14 cellular contexts compared by ENCODE assay signal in genomic region chr19:58350871-58351557, GRCh38.
DNase-seq lines count a peak whose midpoint lies in the region; ATAC-seq and TF ChIP-seq lines count a peak whose summit lies in the region.
"Had no signal": no experiment of that assay in that cellular context is flagged by ENCODE, and none has a peak within 500 bp of the region (broad histone marks: within the 10 kb centered on the region; RNA-seq: fewer than 3 reads in every experiment).

No MANE protein-coding gene starts in this region.

- H3K4me2 ChIP-seq in BLaER1 treated with 17β-estradiol and CSF1 and Interleukin-3, amounts not matched to agents 10 nM and 100 nM: peak overlapping the region; percentile 86 to 99 (median 96)
- no peak overlapping the region for H3K4me2 ChIP-seq in DND-41 (ENCODE audit: insufficient read depth, low read length)

- H3K27ac ChIP-seq in BLaER1 treated with 17β-estradiol and CSF1 and Interleukin-3, amounts not matched to agents 10 nM and 100 nM: peak overlapping the region in 8 of 11 experiments; percentile 78 to 98 (median 86); a peak in 11 of 22 replicates
- H3K27ac ChIP-seq in DND-41 (ENCODE audit: low read length) (no peak overlapping the region), coronary artery (no peak overlapping the region)
- H3K27ac ChIP-seq: RWPE1 had no signal

- no peaks in the 10 kb centered on the region for H3K9me3 ChIP-seq in BLaER1 treated with 17β-estradiol and CSF1 and Interleukin-3, amounts not matched to agents 10 nM and 100 nM (replicated peaks in 1 of 11)
- H3K9me3 ChIP-seq in DND-41 (ENCODE audit: insufficient read depth, low read length, severe bottlenecking): no peaks in the 10 kb centered on the region

- peak overlapping the region; percentile 65 to 91 (median 85); a peak in 19 of 22 replicates for H3K9ac ChIP-seq in BLaER1 treated with 17β-estradiol and CSF1 and Interleukin-3, amounts not matched to agents 10 nM and 100 nM
- H3K9ac ChIP-seq in DND-41 (ENCODE audit: low read depth, low read length): no peak overlapping the region

- H3K36me3 ChIP-seq in BLaER1 treated with 17β-estradiol and CSF1 and Interleukin-3, amounts not matched to agents 10 nM and 100 nM: peaks cover 0 to 42% (median 25%) of the 10 kb centered on the region in 11 experiments; a peak in 17 of 22 replicates
- peaks cover 23% of the 10 kb centered on the region for H3K36me3 ChIP-seq in DND-41 (ENCODE audit: insufficient read depth, low read length)

- ATAC-seq in DND-41 (ENCODE audit: insufficient read depth, low read depth) (no peak), HG03565 (IDR thresholded peaks at IDR 0.05; ENCODE audit: unreplicated experiment) (no peak)

- peaks cover 16% of the 10 kb centered on the region for H3K27me3 Mint-ChIP-seq in nephron progenitor cell (ENCODE audit: low read depth, poor library complexity)

- H4K20me1 ChIP-seq in BLaER1 treated with 17β-estradiol and CSF1 and Interleukin-3, amounts not matched to agents 10 nM and 100 nM: peaks cover 18 to 61% (median 54%) of the 10 kb centered on the region in 11 experiments
- H4K20me1 ChIP-seq in DND-41 (ENCODE audit: insufficient read depth, low read length): peaks cover 10% of the 10 kb centered on the region

- no peak overlapping the region for H2AFZ ChIP-seq in DND-41 (ENCODE audit: low read depth, low read length)

- DNase-seq in DND-41: no peak
- no peak for DNase-seq in coronary artery (ENCODE audit: low spot score)
- DNase-seq in nephron progenitor cell: no peak
- no peak for DNase-seq in RKO (ENCODE audit: low spot score)
- no peak for DNase-seq in NCI-H2227 (lab: John Stamatoyannopoulos, UW; ENCODE audit: unreplicated experiment)
- DNase-seq: DMS153, HCEC 1CT, KBM-7, NCI-H1048, NCI-H146, NCI-H226 had no signal

- peaks cover 16% of the 10 kb centered on the region for H3K36me3 Mint-ChIP-seq in nephron progenitor cell (ENCODE audit: low read depth)

- peak overlapping the region; percentile 51 for H3K27ac Mint-ChIP-seq in nephron progenitor cell

- peak; percentile 2 for TF ChIP-seq CTCF in DND-41 (IDR thresholded peaks at IDR 0.05; ENCODE audit: borderline replicate concordance, extremely low read depth, low read length, poor library complexity, severe bottlenecking)
- TF ChIP-seq CTCF in coronary artery (IDR thresholded peaks at IDR 0.05): no peak
- TF ChIP-seq CTCF in nephron progenitor cell (IDR thresholded peaks at IDR 0.05): no peak

- H3K4me1 ChIP-seq in BLaER1 treated with 17β-estradiol and CSF1 and Interleukin-3, amounts not matched to agents 10 nM and 100 nM: peaks cover 42 to 67% (median 55%) of the 10 kb centered on the region in 10 experiments
- H3K4me1 ChIP-seq in DND-41 (ENCODE audit: insufficient read depth, low read length): peaks cover 36% of the 10 kb centered on the region

- peaks cover 31% of the 10 kb centered on the region for H3K79me2 ChIP-seq in DND-41 (ENCODE audit: insufficient read depth, low read length)

- no peak overlapping the region for H3K4me3 Mint-ChIP-seq in nephron progenitor cell

- H3K4me3 ChIP-seq in BLaER1 treated with 17β-estradiol and CSF1 and Interleukin-3, amounts not matched to agents 10 nM and 100 nM: peak overlapping the region in 9 of 10 experiments; percentile 50 to 88 (median 76); a peak in 16 of 20 replicates
- H3K4me3 ChIP-seq in DND-41 (ENCODE audit: low read depth in 1 of 2, low read length in 2 of 2) (no peak overlapping the region), coronary artery (peak overlapping the region; percentile 18)

- peaks cover 38% of the 10 kb centered on the region for H3K4me1 Mint-ChIP-seq in nephron progenitor cell

- no peaks in the 10 kb centered on the region for H3K9me3 Mint-ChIP-seq in nephron progenitor cell

- H3K27me3 ChIP-seq in BLaER1 treated with 17β-estradiol and CSF1 and Interleukin-3, amounts not matched to agents 10 nM and 100 nM: peaks cover 10 to 20% (median 12%) of the 10 kb centered on the region in 11 experiments
- H3K27me3 ChIP-seq in DND-41 (ENCODE audit: insufficient read depth, low read length, poor library complexity): no peaks in the 10 kb centered on the region

Comparison
In these comparisons a context has a peak if more than half of its experiments do, and no peak if none do; other contexts are left out.
1. H3K27ac ChIP-seq: peak in BLaER1 treated with 17β-estradiol and CSF1 and Interleukin-3, amounts not matched to agents 10 nM and 100 nM (8 of 11); none in DND-41 (single experiment) and coronary artery (0 of 2).
2. H3K4me3 ChIP-seq: peak in BLaER1 treated with 17β-estradiol and CSF1 and Interleukin-3, amounts not matched to agents 10 nM and 100 nM (9 of 10) and coronary artery (single experiment); none in DND-41 (0 of 2).